ENCODE assay signal across 1 cellular context in genomic region chr11:12842933-12843636, GRCh38.
TF ChIP-seq lines count a peak whose summit lies in the region.

No MANE protein-coding gene starts in this region.

TF ChIP-seq in HEK293, 187 proteins besides CTCF, POLR2A, EP300 and RAD21 (continued from another document):
- TF ChIP-seq ZNF362 (tag by site-specific recombination; IDR thresholded peaks at IDR 0.05) (peak; percentile 83), IKZF3 (tag by site-specific recombination; IDR thresholded peaks at IDR 0.05) (peak; percentile 43), ZXDB (tag by site-specific recombination; IDR thresholded peaks at IDR 0.05) (0 out of 2 replicates have a peak, but pooled peaks have one; percentile 47), MEIS1 (CRISPR knock-in tag; IDR thresholded peaks at IDR 0.05; ENCODE audit: borderline replicate concordance) (peak; percentile 95), ZNF629 (tag by site-specific recombination; IDR thresholded peaks at IDR 0.05) (0 out of 2 replicates have a peak, but pooled peaks have one; percentile 28), ZNF660 (tag by site-specific recombination; IDR thresholded peaks at IDR 0.05) (0 out of 2 replicates have a peak, but pooled peaks have one; percentile 49), ZNF843 (tag by site-specific recombination; IDR thresholded peaks at IDR 0.05) (0 out of 2 replicates have a peak, but pooled peaks have one; percentile 72), ZNF214 (tag by site-specific recombination; IDR thresholded peaks at IDR 0.05; ENCODE audit: borderline replicate concordance) (no peak), PRDM6 (tag by site-specific recombination; IDR thresholded peaks at IDR 0.05) (peak; percentile 90), SP7 (tag by site-specific recombination; IDR thresholded peaks at IDR 0.05) (peak; percentile 93), ZNF501 (tag by site-specific recombination; IDR thresholded peaks at IDR 0.05) (0 out of 2 replicates have a peak, but pooled peaks have one; percentile 26), KLF1 (tag by site-specific recombination; IDR thresholded peaks at IDR 0.05) (no peak), ZNF184 (tag by site-specific recombination; IDR thresholded peaks at IDR 0.05) (peak; percentile 23; the same call in 1 of the 2 replicates), ZFP69B (tag by site-specific recombination; IDR thresholded peaks at IDR 0.05) (no peak), MZF1 (tag by site-specific recombination; IDR thresholded peaks at IDR 0.05; ENCODE audit: borderline replicate concordance) (peak; percentile 87; the same call in 1 of the 2 replicates), TCF7L2 (IDR thresholded peaks at IDR 0.05; ENCODE audit: borderline replicate concordance, low read depth, low read length) (peak; percentile 74), ZNF416 (tag by site-specific recombination; IDR thresholded peaks at IDR 0.05) (no peak), ZNF596 (tag by site-specific recombination; IDR thresholded peaks at IDR 0.05) (0 out of 2 replicates have a peak, but pooled peaks have one; percentile 15)
- TF ChIP-seq, protein P1, sequence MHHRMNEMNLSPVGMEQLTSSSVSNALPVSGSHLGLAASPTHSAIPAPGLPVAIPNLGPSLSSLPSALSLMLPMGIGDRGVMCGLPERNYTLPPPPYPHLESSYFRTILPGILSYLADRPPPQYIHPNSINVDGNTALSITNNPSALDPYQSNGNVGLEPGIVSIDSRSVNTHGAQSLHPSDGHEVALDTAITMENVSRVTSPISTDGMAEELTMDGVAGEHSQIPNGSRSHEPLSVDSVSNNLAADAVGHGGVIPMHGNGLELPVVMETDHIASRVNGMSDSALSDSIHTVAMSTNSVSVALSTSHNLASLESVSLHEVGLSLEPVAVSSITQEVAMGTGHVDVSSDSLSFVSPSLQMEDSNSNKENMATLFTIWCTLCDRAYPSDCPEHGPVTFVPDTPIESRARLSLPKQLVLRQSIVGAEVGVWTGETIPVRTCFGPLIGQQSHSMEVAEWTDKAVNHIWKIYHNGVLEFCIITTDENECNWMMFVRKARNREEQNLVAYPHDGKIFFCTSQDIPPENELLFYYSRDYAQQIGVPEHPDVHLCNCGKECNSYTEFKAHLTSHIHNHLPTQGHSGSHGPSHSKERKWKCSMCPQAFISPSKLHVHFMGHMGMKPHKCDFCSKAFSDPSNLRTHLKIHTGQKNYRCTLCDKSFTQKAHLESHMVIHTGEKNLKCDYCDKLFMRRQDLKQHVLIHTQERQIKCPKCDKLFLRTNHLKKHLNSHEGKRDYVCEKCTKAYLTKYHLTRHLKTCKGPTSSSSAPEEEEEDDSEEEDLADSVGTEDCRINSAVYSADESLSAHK (tag by site-specific recombination; IDR thresholded peaks at IDR 0.05): peak; percentile 97
- TF ChIP-seq, protein P2, sequence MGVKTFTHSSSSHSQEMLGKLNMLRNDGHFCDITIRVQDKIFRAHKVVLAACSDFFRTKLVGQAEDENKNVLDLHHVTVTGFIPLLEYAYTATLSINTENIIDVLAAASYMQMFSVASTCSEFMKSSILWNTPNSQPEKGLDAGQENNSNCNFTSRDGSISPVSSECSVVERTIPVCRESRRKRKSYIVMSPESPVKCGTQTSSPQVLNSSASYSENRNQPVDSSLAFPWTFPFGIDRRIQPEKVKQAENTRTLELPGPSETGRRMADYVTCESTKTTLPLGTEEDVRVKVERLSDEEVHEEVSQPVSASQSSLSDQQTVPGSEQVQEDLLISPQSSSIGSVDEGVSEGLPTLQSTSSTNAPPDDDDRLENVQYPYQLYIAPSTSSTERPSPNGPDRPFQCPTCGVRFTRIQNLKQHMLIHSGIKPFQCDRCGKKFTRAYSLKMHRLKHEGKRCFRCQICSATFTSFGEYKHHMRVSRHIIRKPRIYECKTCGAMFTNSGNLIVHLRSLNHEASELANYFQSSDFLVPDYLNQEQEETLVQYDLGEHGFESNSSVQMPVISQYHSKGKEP (tag by site-specific recombination; IDR thresholded peaks at IDR 0.05): peak; percentile 67
TF ChIP-seq in HEK293: peak in this region for 31.
